ENCODE assay signal across 2 cellular contexts in genomic region chr20:59458645-59459044, GRCh38.
TF ChIP-seq lines count a peak whose summit lies in the region.

No MANE protein-coding gene starts in this region.

TF ChIP-seq in HepG2, 621 proteins besides CTCF, POLR2A, EP300 and RAD21 (continued from another document):
- TF ChIP-seq MNT (IDR thresholded peaks at IDR 0.05): peak; percentile 45

TF ChIP-seq in K562, 482 proteins besides CTCF, POLR2A, EP300 and RAD21 (continued from another document):
- TF ChIP-seq MTF1 (CRISPR knock-in tag; IDR thresholded peaks at IDR 0.05; ENCODE audit: borderline replicate concordance) (no peak), CC2D1A (IDR thresholded peaks at IDR 0.05) (no peak), TEAD4 (IDR thresholded peaks at IDR 0.05; ENCODE audit: low read length) (no peak), TEAD4 (CRISPR knock-in tag; IDR thresholded peaks at IDR 0.05; ENCODE audit: borderline replicate concordance) (no peak), KHSRP (IDR thresholded peaks at IDR 0.05) (no peak), E2F8 (IDR thresholded peaks at IDR 0.05; ENCODE audit: low read depth, partially characterized antibody) (no peak), TCF7 (IDR thresholded peaks at IDR 0.05; ENCODE audit: borderline replicate concordance) (no peak), MCM7 (IDR thresholded peaks at IDR 0.05) (no peak), USF1 (CRISPR knock-in tag; IDR thresholded peaks at IDR 0.05) (peak; percentile 16; the same call in 1 of the 2 replicates), RAD51 (IDR thresholded peaks at IDR 0.05; ENCODE audit: borderline replicate concordance, low read depth) (peak; percentile 60; the same call in 1 of the 2 replicates), SMC3 (conservative IDR thresholded peaks at IDR 0.05; ENCODE audit: insufficient read depth, low read depth, low read length) (no peak), SIRT6 (IDR thresholded peaks at IDR 0.05; ENCODE audit: low read depth, low read length) (no peak), DIDO1 (tag; IDR thresholded peaks at IDR 0.05; ENCODE audit: low read depth) (no peak), USF2 (CRISPR knock-in tag; IDR thresholded peaks at IDR 0.05) (peak; percentile 58; the same call in 1 of the 2 replicates), NR2C2 (CRISPR knock-in tag; IDR thresholded peaks at IDR 0.05) (no peak), NR2C2 (tag; IDR thresholded peaks at IDR 0.05) (no peak), PCBP1 (IDR thresholded peaks at IDR 0.05; ENCODE audit: low read depth, low read length, poor library complexity, severe bottlenecking) (no peak), CEBPG (CRISPR knock-in tag; IDR thresholded peaks at IDR 0.05) (no peak), CEBPG (tag; conservative IDR thresholded peaks at IDR 0.05 in 1 of 2, IDR thresholded peaks at IDR 0.05 in 1 of 2) (no peak)
TF ChIP-seq in K562: peak in this region for 3.
